In the genomic region with DNA sequence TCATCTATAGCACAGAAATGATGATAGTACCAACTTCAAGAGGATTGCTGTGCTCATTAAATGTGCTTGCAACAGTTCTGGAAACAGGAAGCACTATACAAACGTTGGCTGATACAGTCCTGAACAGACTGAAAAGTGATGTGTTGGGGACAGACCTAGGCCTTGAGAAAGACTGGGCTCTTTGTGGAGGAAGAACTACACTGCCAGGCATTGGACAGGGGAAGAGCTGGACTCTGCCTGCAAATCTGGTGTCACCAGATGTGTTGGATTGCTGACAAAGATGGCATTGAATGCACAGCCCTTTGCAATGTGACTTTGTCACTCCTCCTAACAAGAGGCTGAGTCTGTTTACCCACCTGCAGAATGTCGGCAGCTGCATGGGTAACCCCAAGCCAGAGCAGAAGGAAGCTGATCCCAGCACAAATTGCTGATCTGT, we compare ENCODE assay signal across 1 cellular context.
TF ChIP-seq lines count a peak whose summit lies in the region.

No MANE protein-coding gene starts in this region.

TF ChIP-seq in H1, 55 proteins besides CTCF, POLR2A, EP300 and RAD21:
- TF ChIP-seq TCF12 (IDR thresholded peaks at IDR 0.05; ENCODE audit: low read depth, low read length), result no peak
- TF ChIP-seq, protein P1, sequence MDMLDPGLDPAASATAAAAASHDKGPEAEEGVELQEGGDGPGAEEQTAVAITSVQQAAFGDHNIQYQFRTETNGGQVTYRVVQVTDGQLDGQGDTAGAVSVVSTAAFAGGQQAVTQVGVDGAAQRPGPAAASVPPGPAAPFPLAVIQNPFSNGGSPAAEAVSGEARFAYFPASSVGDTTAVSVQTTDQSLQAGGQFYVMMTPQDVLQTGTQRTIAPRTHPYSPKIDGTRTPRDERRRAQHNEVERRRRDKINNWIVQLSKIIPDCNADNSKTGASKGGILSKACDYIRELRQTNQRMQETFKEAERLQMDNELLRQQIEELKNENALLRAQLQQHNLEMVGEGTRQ (IDR thresholded peaks at IDR 0.05; ENCODE audit: low read length), result no peak
- no peak for TF ChIP-seq MAFK (IDR thresholded peaks at IDR 0.05; ENCODE audit: low read depth, low read length)
- no peak for TF ChIP-seq TBP (IDR thresholded peaks at IDR 0.05; ENCODE audit: low read depth, low read length)
- TF ChIP-seq GTF2F1 (IDR thresholded peaks at IDR 0.05; ENCODE audit: borderline replicate concordance, low read depth, low read length), result no peak
- no peak for TF ChIP-seq SIRT6 (IDR thresholded peaks at IDR 0.05; ENCODE audit: low read length)
- TF ChIP-seq EZH2 (IDR thresholded peaks at IDR 0.05; ENCODE audit: low read depth, low read length, severe bottlenecking), result no peak
- no peak for TF ChIP-seq JUN (IDR thresholded peaks at IDR 0.05; ENCODE audit: low read depth, low read length)
